In the genomic region with DNA sequence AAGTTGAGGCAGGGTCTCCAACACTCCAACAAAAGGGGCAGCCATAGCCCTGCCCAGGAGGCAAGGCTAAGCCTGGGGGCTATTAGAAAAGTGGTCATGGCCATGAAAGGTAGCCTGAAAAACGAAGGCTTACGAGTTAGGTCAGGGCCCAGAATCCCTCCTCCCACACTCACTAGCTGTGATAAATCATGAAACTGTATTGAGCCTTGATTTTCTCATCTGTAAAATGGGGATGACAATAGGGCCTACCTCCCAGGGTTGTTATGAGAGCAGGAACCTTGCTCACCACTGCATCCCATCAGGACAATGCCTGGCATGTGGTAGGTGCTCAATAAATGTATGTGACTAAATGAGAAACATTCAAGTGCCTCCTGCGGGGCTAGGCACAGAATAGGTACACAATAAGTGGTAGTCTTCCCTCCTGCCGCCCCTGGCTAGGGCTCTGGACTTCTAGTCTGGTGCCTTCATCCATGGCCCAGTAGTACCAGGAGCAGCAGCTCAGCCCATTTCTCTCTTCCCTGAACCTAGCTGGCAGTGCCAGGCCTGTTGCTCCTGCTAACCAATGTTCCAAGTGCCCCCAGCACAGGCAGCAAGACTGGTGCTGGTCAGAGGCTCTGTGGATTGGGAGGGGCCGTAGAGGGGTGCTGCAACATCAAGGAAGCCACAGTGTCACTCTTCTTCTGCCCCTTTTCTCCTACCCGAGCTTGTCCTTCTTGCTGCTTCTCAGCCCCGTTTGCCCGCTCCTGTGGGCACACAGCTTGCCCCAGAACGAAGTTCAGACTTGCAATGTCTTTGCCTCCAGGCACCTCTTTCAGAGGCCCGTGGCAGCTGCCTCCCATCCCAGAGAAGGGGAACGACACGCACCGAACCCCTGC, we compare ENCODE assay signal across 20 cellular contexts. TPM values are rescaled to one million over a fixed set of nuclear protein-coding genes. Genes with fewer than 3 reads are reported as not detected.
DNase-seq lines count a peak whose midpoint lies in the region; ATAC-seq, FAIRE-seq and TF ChIP-seq lines count a peak whose summit lies in the region.
"Had no signal": no experiment of that assay in that cellular context is flagged by ENCODE, and none has a peak within 500 bp of the region (broad histone marks: within the 10 kb centered on the region; RNA-seq: fewer than 3 reads in every experiment).

No MANE protein-coding gene starts in this region.

- H3K4me1 ChIP-seq in Loucy (ENCODE audit: insufficient read depth, low read length, poor library complexity, severe bottlenecking) (peaks cover 5% of the 10 kb centered on the region), endothelial cell of umbilical vein (ENCODE audit: control insufficient read depth, extremely low read depth, insufficient read depth, low read length) (peaks cover 38% of the 10 kb centered on the region), osteoblast (ENCODE audit: insufficient read depth, low read length) (no peaks in the 10 kb centered on the region)

- no peaks in the 10 kb centered on the region for H3K9me3 Mint-ChIP-seq in stimulated activated naive B cell treated with anti-CD40 and anti-IgM and Interleukin-4, amounts not matched to agents 10 μg/mL and 1 μg/mL and 100 μg/mL, for 72 hours

- H3K4me2 ChIP-seq in Loucy (ENCODE audit: low read depth, low read length, poor library complexity, severe bottlenecking), result no peak overlapping the region
- H3K4me2 ChIP-seq in endothelial cell of umbilical vein (ENCODE audit: insufficient read depth, low read length), result no peak overlapping the region
- H3K4me2 ChIP-seq in osteoblast (ENCODE audit: insufficient read depth, low read length), result no peak overlapping the region

- no peaks in the 10 kb centered on the region for H3F3A ChIP-seq in Loucy (ENCODE audit: low read depth)

- no peak for FAIRE-seq in endothelial cell of umbilical vein (lab: Jason Lieb, UNC)
- FAIRE-seq: A204.1, GM12878, GM18507 had no signal

- POLR2A ChIA-PET in endothelial cell of umbilical vein (lab: Charles Lee), result no interaction called here

- no peaks in the 10 kb centered on the region for H3K9me2 ChIP-seq in Loucy (replicated peaks; ENCODE audit: low read depth, low read length)

- TF ChIP-seq POLR2A in endothelial cell of umbilical vein (IDR thresholded peaks at IDR 0.05; ENCODE audit: low read depth, low read length), result no peak

- no peak overlapping the region for H3K4me3 Mint-ChIP-seq in stimulated activated naive B cell treated with anti-CD40 and anti-IgM and Interleukin-4, amounts not matched to agents 10 μg/mL and 1 μg/mL and 100 μg/mL, for 72 hours

- H3K36me3 ChIP-seq in Loucy (ENCODE audit: insufficient read depth, low read length), result no peaks in the 10 kb centered on the region
- H3K36me3 ChIP-seq in endothelial cell of umbilical vein (ENCODE audit: control insufficient read depth in 2 of 2, extremely low read depth in 1 of 2, insufficient read depth in 2 of 2, low read length in 2 of 2), result peaks cover 30 to 55% of the 10 kb centered on the region in 2 experiments
- H3K36me3 ChIP-seq in osteoblast (ENCODE audit: insufficient read depth, low read length), result peaks cover 2% of the 10 kb centered on the region

- no peaks in the 10 kb centered on the region for H3K79me2 ChIP-seq in Loucy (ENCODE audit: insufficient read depth, low read length)
- H3K79me2 ChIP-seq in endothelial cell of umbilical vein (ENCODE audit: control insufficient read depth, insufficient read depth, low read length), result peaks cover 32% of the 10 kb centered on the region
- H3K79me2 ChIP-seq in osteoblast (ENCODE audit: insufficient read depth, low read length), result no peaks in the 10 kb centered on the region

- no peak for ATAC-seq in stimulated activated naive B cell treated with anti-CD40 and anti-IgM and Interleukin-4, amounts not matched to agents 10 μg/mL and 1 μg/mL and 100 μg/mL, for 72 hours (replicated peaks)
- ATAC-seq in GM18907 (IDR thresholded peaks at IDR 0.05; ENCODE audit: unreplicated experiment) (no peak), HG03280 (IDR thresholded peaks at IDR 0.05; ENCODE audit: unreplicated experiment) (no peak)
- ATAC-seq: GM12878 had no signal

- CTCF ChIA-PET in endothelial cell of umbilical vein (lab: Charles Lee), result interaction anchor here (1.0 to 5.0 kb wide), 7 partner anchors 12 to 140 kb away, joined by 3 to 73 read pairs (median 3); partner anchors contain the start of gene EIF2B2

- peak overlapping the region; percentile 15 for H3K9ac ChIP-seq in Loucy (ENCODE audit: low read depth, low read length, poor library complexity, severe bottlenecking)
- no peak overlapping the region for H3K9ac ChIP-seq in endothelial cell of umbilical vein (replicated peaks; ENCODE audit: extremely low read depth, insufficient read depth, low read length)

- intact Hi-C loops in endothelial cell of umbilical vein (cut with micrococcal nuclease), result loop anchor here (2.0 kb wide), 2 partner anchors 55 to 121 kb away; partner anchors contain the start of genes EIF2B2 and ZC2HC1C

- H3K9me3 ChIP-seq in Loucy (ENCODE audit: insufficient read depth, low read depth, low read length), result no peaks in the 10 kb centered on the region
- H3K9me3 ChIP-seq in endothelial cell of umbilical vein (replicated peaks; ENCODE audit: control insufficient read depth, insufficient read depth, low read length), result no peaks in the 10 kb centered on the region
- H3K9me3 ChIP-seq in osteoblast (ENCODE audit: low read depth, low read length), result no peaks in the 10 kb centered on the region

- TF ChIP-seq CTCF in Loucy (conservative IDR thresholded peaks at IDR 0.05; ENCODE audit: low read length) (no peak), endothelial cell of umbilical vein (IDR thresholded peaks at IDR 0.05; ENCODE audit: extremely low read depth in 1 of 2, insufficient read depth in 1 of 2, low read depth in 1 of 2, low read length in 2 of 2) (no peak), osteoblast (IDR thresholded peaks at IDR 0.05; ENCODE audit: extremely low read depth, low read depth, low read length) (no peak)

- peaks cover 14 to 28% of the 10 kb centered on the region in 2 donors for H3K27me3 Mint-ChIP-seq in stimulated activated naive B cell treated with anti-CD40 and anti-IgM and Interleukin-4, amounts not matched to agents 10 μg/mL and 1 μg/mL and 100 μg/mL, for 72 hours

- H4K20me1 ChIP-seq in Loucy (ENCODE audit: insufficient read depth, low read length, poor library complexity, severe bottlenecking) (no peaks in the 10 kb centered on the region), endothelial cell of umbilical vein (replicated peaks; ENCODE audit: control insufficient read depth, extremely low read depth, insufficient read depth, low read length) (no peaks in the 10 kb centered on the region), osteoblast (ENCODE audit: insufficient read depth, low read length) (no peaks in the 10 kb centered on the region)

- dilution Hi-C loops in endothelial cell of umbilical vein (cut with MboI; ENCODE audit: extremely low pct_ligation_motif_present, low sequenced_read_pairs), result no loop called here

- H3K36me3 Mint-ChIP-seq in stimulated activated naive B cell treated with anti-CD40 and anti-IgM and Interleukin-4, amounts not matched to agents 10 μg/mL and 1 μg/mL and 100 μg/mL, for 72 hours, result peaks cover 0 to 2% of the 10 kb centered on the region in 2 donors

- DNase-seq in AG20443 (ENCODE audit: low spot score) (peak; percentile 2), endothelial cell of umbilical vein (ENCODE audit: low read depth, low spot score) (no peak), osteoblast (ENCODE audit: insufficient read length, low spot score, missing footprints) (peak; percentile 87), substantia nigra (lab: John Stamatoyannopoulos, UW) (no peak)
- no peak for DNase-seq in stimulated activated naive B cell treated with anti-CD40 and anti-IgM and Interleukin-4, amounts not matched to agents 10 μg/mL and 1 μg/mL and 100 μg/mL, for 72 hours
- DNase-seq: DMS 273 treated with DMSO at 0.1 percent for 48 hours, GDM1, NCI-H1436, NCI-H2029 treated with DMSO at 0.1 percent for 48 hours, NCI-H2171 treated with DMSO at 0.1 percent for 48 hours, NCI-H446 treated with DMSO at 0.1 percent for 48 hours, NCI-H774 had no signal

- H3K27me3 ChIP-seq in Loucy (ENCODE audit: insufficient read depth, low read length, poor library complexity, severe bottlenecking) (no peaks in the 10 kb centered on the region), endothelial cell of umbilical vein (ENCODE audit: control insufficient read depth in 2 of 2, insufficient read depth in 2 of 2, low read length in 2 of 2) (no peaks in the 10 kb centered on the region), osteoblast (ENCODE audit: insufficient read depth, low read length) (no peaks in the 10 kb centered on the region)

- no TSS peak for BruUV-seq in endothelial cell of umbilical vein (replicated peaks; lab: Mats Ljungman, UMichigan)

- peaks cover 16 to 20% of the 10 kb centered on the region in 2 donors for H3K4me1 Mint-ChIP-seq in stimulated activated naive B cell treated with anti-CD40 and anti-IgM and Interleukin-4, amounts not matched to agents 10 μg/mL and 1 μg/mL and 100 μg/mL, for 72 hours

- no peak overlapping the region for H3K27ac Mint-ChIP-seq in stimulated activated naive B cell treated with anti-CD40 and anti-IgM and Interleukin-4, amounts not matched to agents 10 μg/mL and 1 μg/mL and 100 μg/mL, for 72 hours

- H3K4me3 ChIP-seq in Loucy (ENCODE audit: low read length, poor library complexity, severe bottlenecking), result no peak overlapping the region
- no peak overlapping the region for H3K4me3 ChIP-seq in endothelial cell of umbilical vein (replicated peaks in 1 of 3; ENCODE audit: insufficient read depth in 1 of 3, low read depth in 1 of 3, low read length in 3 of 3)
- no peak overlapping the region for H3K4me3 ChIP-seq in osteoblast (ENCODE audit: insufficient read depth, low read length)
- H3K4me3 ChIP-seq: GM12878 had no signal

- H3K9me1 ChIP-seq in endothelial cell of umbilical vein (replicated peaks; ENCODE audit: control insufficient read depth, extremely low read depth, insufficient read depth, low read length), result no peaks in the 10 kb centered on the region

- H3K27ac ChIP-seq in endothelial cell of umbilical vein (ENCODE audit: insufficient read depth, low read depth, low read length), result no peak overlapping the region
- H3K27ac ChIP-seq in osteoblast (ENCODE audit: low read depth, low read length), result no peak overlapping the region
- no peak overlapping the region for H3K27ac ChIP-seq in substantia nigra (ENCODE audit: low read depth, low read length, poor library complexity, severe bottlenecking)
- H3K27ac ChIP-seq: C4-2B had no signal

- H2AFZ ChIP-seq in Loucy (ENCODE audit: low read length) (no peak overlapping the region), endothelial cell of umbilical vein (ENCODE audit: low read depth, low read length) (no peak overlapping the region), osteoblast (ENCODE audit: low read length) (no peak overlapping the region)

RNA-seq across cellular contexts. Expression of gene PGF, which starts 7.8 kb away (rescaled TPM):
- total RNA-seq in endothelial cell of umbilical vein (206 and 254 TPM in 2 replicates), osteoblast (16.3 and 24.5 TPM in 2 replicates)
- polyA plus RNA-seq in endothelial cell of umbilical vein, result 89.0 and 102 TPM in 2 replicates
- polyA plus RNA-seq in endothelial cell of umbilical vein (2011; cell fraction: cytosol; rRNA removed), result 47.5 and 62.9 TPM in 2 replicates
- polyA plus RNA-seq in endothelial cell of umbilical vein (2011; cell fraction: nucleus; rRNA removed), result 103 TPM in 2 replicates
- polyA plus RNA-seq in endothelial cell of umbilical vein (2012), result 68.6 and 97.1 TPM in 2 replicates
- polyA minus RNA-seq in endothelial cell of umbilical vein, result 49.2 and 69.1 TPM in 2 replicates
- polyA minus RNA-seq in endothelial cell of umbilical vein (2011; cell fraction: cytosol; rRNA and poly(A)+ RNA removed), result not detected
- polyA minus RNA-seq in endothelial cell of umbilical vein (2011; cell fraction: nucleus; rRNA and poly(A)+ RNA removed), result 84.1 and 105 TPM in 2 replicates

RNA-seq across cellular contexts. Expression of gene RPS6KL1, which starts 24.5 kb away (rescaled TPM):
- total RNA-seq in endothelial cell of umbilical vein (23.8 and 25.6 TPM in 2 replicates), osteoblast (0.29 and 0.36 TPM in 2 replicates)
- polyA plus RNA-seq in endothelial cell of umbilical vein, result 10.2 TPM in 2 replicates
- polyA plus RNA-seq in endothelial cell of umbilical vein (2011; cell fraction: cytosol; rRNA removed), result 8.3 and 9.6 TPM in 2 replicates
- polyA plus RNA-seq in endothelial cell of umbilical vein (2011; cell fraction: nucleus; rRNA removed), result 44.8 and 45.3 TPM in 2 replicates
- polyA plus RNA-seq in endothelial cell of umbilical vein (2012), result 15.8 and 17.7 TPM in 2 replicates
- polyA minus RNA-seq in endothelial cell of umbilical vein, result 22.9 and 29.7 TPM in 2 replicates
- polyA minus RNA-seq in endothelial cell of umbilical vein (2011; cell fraction: cytosol; rRNA and poly(A)+ RNA removed), result 1.3 TPM
- polyA minus RNA-seq in endothelial cell of umbilical vein (2011; cell fraction: nucleus; rRNA and poly(A)+ RNA removed), result 21.8 and 24.8 TPM in 2 replicates
- total RNA-seq: HT1080 had no signal

RNA-seq across cellular contexts. Expression of gene EIF2B2, which starts 55.1 kb away (rescaled TPM):
- total RNA-seq in endothelial cell of umbilical vein, result 97.0 and 103 TPM in 2 replicates
- polyA plus RNA-seq in endothelial cell of umbilical vein, result 143 and 146 TPM in 2 replicates
- 124 and 125 TPM in 2 replicates for polyA plus RNA-seq in endothelial cell of umbilical vein (2011; cell fraction: cytosol; rRNA removed)
- polyA plus RNA-seq in endothelial cell of umbilical vein (2011; cell fraction: nucleus; rRNA removed), result 101 and 104 TPM in 2 replicates
- 71.5 and 81.7 TPM in 2 replicates for polyA plus RNA-seq in endothelial cell of umbilical vein (2012)
- 89.0 and 115 TPM in 2 replicates for polyA minus RNA-seq in endothelial cell of umbilical vein
- 36.6 TPM for polyA minus RNA-seq in endothelial cell of umbilical vein (2011; cell fraction: cytosol; rRNA and poly(A)+ RNA removed)
- 65.0 and 65.2 TPM in 2 replicates for polyA minus RNA-seq in endothelial cell of umbilical vein (2011; cell fraction: nucleus; rRNA and poly(A)+ RNA removed)
- total RNA-seq in osteoblast, result 30.4 and 39.4 TPM in 2 replicates

Comparison
In these comparisons a context has a peak if more than half of its experiments do, and no peak if none do; other contexts are left out.
1. DNase-seq: peak in AG20443 (single experiment) and osteoblast (single experiment); none in endothelial cell of umbilical vein (single experiment), substantia nigra (0 of 49) and stimulated activated naive B cell treated with anti-CD40 and anti-IgM and Interleukin-4, amounts not matched to agents 10 μg/mL and 1 μg/mL and 100 μg/mL, for 72 hours (single experiment).
2. RNA of gene RPS6KL1, which starts 24.5 kb away (total RNA-seq): 23.8 to 25.6 TPM in endothelial cell of umbilical vein; 0.29 to 0.36 TPM in osteoblast; every median in the first group is over 10 times any median in the second.